ENCODE assay signal across 26 cellular contexts in the genomic region with DNA sequence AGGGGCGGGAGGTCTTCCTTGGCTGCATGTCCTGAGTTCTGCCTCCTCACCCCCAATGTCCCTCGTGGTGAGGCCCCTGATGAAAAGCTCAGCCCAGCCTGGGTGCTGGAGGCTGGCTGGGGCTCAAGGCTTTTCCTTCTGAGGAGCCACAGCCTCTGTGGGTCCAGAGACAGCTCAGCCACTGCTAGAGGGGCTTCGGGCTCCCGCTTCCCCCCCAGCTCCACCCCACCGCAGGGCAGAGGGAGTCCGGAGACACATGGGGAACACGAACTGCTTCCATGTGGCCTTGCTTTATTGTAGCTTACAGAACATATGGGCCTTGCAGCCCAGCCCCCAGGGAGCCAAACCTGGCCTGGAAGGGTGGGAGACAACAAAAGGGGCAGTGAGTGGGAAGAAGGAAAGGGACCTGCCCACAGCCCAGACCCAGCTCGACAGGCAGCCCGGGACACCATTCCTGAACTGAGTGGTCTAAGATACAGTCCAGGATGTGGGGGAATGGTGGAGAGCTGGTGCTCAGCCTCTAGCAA.
"Had no signal": no experiment of that assay in that cellular context is flagged by ENCODE, and none has a peak within 500 bp of the region (broad histone marks: within the 10 kb centered on the region; RNA-seq: fewer than 3 reads in every experiment).

No MANE protein-coding gene starts in this region.

- H3K27me3 ChIP-seq: brain microvascular endothelial cell, pancreas had no signal

- H3K9me3 ChIP-seq: pancreas had no signal

- H3K27ac ChIP-seq: brain microvascular endothelial cell, pancreas, VCaP had no signal

- FAIRE-seq: astrocyte, keratinocyte, pancreas, TTC549 had no signal

- DNase-seq: activated CD4-positive, alpha-beta T cell treated with anti-CD3 and anti-CD28 coated beads for 48 hours; activated CD4-positive, alpha-beta T cell treated with anti-CD3 and anti-CD28 coated beads, Interleukin-2, amount 50 U/mL, for 48 hours; activated CD8-positive, alpha-beta memory T cell treated with anti-CD3 and anti-CD28 coated beads for 24 hours; activated naive CD4-positive, alpha-beta T cell treated with anti-CD3 and anti-CD28 coated beads for 36 hours; amniotic stem cell; brain microvascular endothelial cell; central memory CD4-positive, alpha-beta T cell; foreskin fibroblast; hippocampal formation; left colon; mesendoderm; nephron progenitor cell; stimulated activated CD4-positive, alpha-beta T cell treated with anti-CD3 and anti-CD28 coated beads, Interleukin-2, amount 100 ng/mL, for 48 hours; stimulated activated naive CD4-positive, alpha-beta T cell treated with Interleukin-2 at 50 U/mL for 16 hours; T-helper 9 cell had no signal

- H3K4me1 ChIP-seq: pancreas had no signal

- H3K27ac Mint-ChIP-seq: activated naive CD4-positive, alpha-beta T cell treated with anti-CD3 and anti-CD28 coated beads for 36 hours; activated T-helper 1 cell treated with anti-CD3 and anti-CD28 coated beads, Interleukin-12 subunit alpha, Interleukin-12 subunit beta, Interleukin-2, Interleukin-4 antibody, amounts not matched to agents 30 ng/mL and 10 ng/mL and 1 ng/mL, durations not matched to agents 14 hours and 24 hours and 36 hours; nephron progenitor cell; type B pancreatic cell had no signal

- H3K36me3 ChIP-seq: brain microvascular endothelial cell, pancreas had no signal

- H3K36me3 Mint-ChIP-seq: type B pancreatic cell had no signal

- H3K4me3 ChIP-seq: lung, pancreas had no signal

- H3K9me3 Mint-ChIP-seq: activated naive CD4-positive, alpha-beta T cell treated with anti-CD3 and anti-CD28 coated beads for 36 hours; activated T-helper 1 cell treated with anti-CD3 and anti-CD28 coated beads, Interleukin-12 subunit alpha, Interleukin-12 subunit beta, Interleukin-2, Interleukin-4 antibody, amounts not matched to agents 30 ng/mL and 10 ng/mL and 1 ng/mL, durations not matched to agents 14 hours and 24 hours and 36 hours; nephron progenitor cell; type B pancreatic cell had no signal

- H3K4me3 Mint-ChIP-seq: activated naive CD4-positive, alpha-beta T cell treated with anti-CD3 and anti-CD28 coated beads for 36 hours; activated T-helper 1 cell treated with anti-CD3 and anti-CD28 coated beads, Interleukin-12 subunit alpha, Interleukin-12 subunit beta, Interleukin-2, Interleukin-4 antibody, amounts not matched to agents 30 ng/mL and 10 ng/mL and 1 ng/mL, durations not matched to agents 14 hours and 24 hours and 36 hours; nephron progenitor cell; type B pancreatic cell had no signal

- ATAC-seq: activated CD4-positive, CD25-positive, alpha-beta regulatory T cell treated with anti-CD3 and anti-CD28 coated beads, Interleukin-2, amount 50 U/mL, for 24 hours; esophagus mucosa; left colon; pancreas; right cardiac atrium had no signal
